Comparison of ENCODE assay signal across 13 cellular contexts in the genomic region with DNA sequence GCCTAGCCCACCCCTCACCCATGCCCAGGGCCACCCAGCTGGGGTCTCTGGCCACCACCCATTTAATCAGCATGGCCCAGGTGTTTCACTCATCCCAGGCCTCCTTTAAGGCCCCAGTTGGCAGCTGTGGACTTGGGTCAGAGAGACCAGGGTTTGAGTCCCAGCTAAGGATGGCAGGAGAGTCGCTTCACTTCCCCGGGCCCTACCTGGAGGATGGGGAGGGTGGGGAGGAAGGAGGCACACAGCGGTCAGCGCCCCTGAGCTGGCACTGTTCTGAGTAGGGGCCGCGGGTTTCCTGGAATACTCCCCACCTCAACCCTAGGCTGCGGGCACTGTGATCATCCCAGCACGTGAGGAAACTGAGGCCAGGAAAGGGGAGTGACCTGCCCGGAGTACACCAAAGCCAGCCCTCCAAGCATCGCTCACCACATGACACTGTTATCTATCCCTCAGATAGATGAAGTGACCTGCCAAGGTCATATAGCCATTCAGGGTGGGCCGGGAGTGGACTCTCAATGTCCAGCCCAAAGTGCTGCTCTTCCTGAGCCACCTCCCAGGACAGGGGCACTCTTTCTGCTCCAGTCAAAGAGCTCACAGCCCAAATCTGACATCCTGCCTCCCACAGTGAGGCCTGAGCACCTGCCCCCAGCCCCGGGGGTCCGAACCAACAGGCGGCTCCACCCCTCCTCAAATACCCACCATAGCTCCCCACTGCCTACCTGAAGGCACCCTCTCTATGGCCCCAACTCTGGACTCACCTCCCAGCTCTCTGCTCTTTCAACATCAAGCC. TPM values are rescaled to one million over a fixed set of nuclear protein-coding genes. Genes with fewer than 3 reads are reported as not detected.
DNase-seq lines count a peak whose midpoint lies in the region; ATAC-seq, FAIRE-seq and TF ChIP-seq lines count a peak whose summit lies in the region.
"Had no signal": no experiment of that assay in that cellular context is flagged by ENCODE, and none has a peak within 500 bp of the region (broad histone marks: within the 10 kb centered on the region; RNA-seq: fewer than 3 reads in every experiment).

No MANE protein-coding gene starts in this region.

- H3K4me3 Mint-ChIP-seq in MCF 10A (ENCODE audit: unreplicated experiment) (no peak overlapping the region), nephron progenitor cell (no peak overlapping the region)
- H3K4me3 Mint-ChIP-seq: activated CD8-positive, alpha-beta T cell treated with anti-CD3 and anti-CD28 coated beads for 36 hours had no signal

- no peak overlapping the region for H3K4me2 ChIP-seq in mammary epithelial cell (ENCODE audit: insufficient read depth, low read depth, low read length)
- H3K4me2 ChIP-seq: A549 had no signal

- H3K36me3 ChIP-seq in mammary epithelial cell (ENCODE audit: insufficient read depth, low read length) (no peaks in the 10 kb centered on the region), transverse colon (no peaks in the 10 kb centered on the region)

- H3K4me1 ChIP-seq in mammary epithelial cell (ENCODE audit: insufficient read depth, low read length) = peaks cover 38% of the 10 kb centered on the region
- peaks cover 53 to 71% (median 66%) of the 10 kb centered on the region in 4 donors for H3K4me1 ChIP-seq in transverse colon

- TF ChIP-seq EP300 in transverse colon (IDR thresholded peaks at IDR 0.05; ENCODE audit: low read depth) = no peak

- H3K9me3 ChIP-seq in mammary epithelial cell (replicated peaks; ENCODE audit: insufficient read depth, low read length) (no peaks in the 10 kb centered on the region), transverse colon (no peaks in the 10 kb centered on the region)
- H3K9me3 ChIP-seq: A549 had no signal

- H3K36me3 Mint-ChIP-seq in MCF 10A (ENCODE audit: insufficient read depth, unreplicated experiment) (peaks cover 6% of the 10 kb centered on the region), nephron progenitor cell (ENCODE audit: low read depth) (peaks cover 11% of the 10 kb centered on the region)

- FAIRE-seq in HTR-8/SVneo (lab: Jason Lieb, UNC) = no peak
- FAIRE-seq: A549 had no signal

- dilution Hi-C loops in mammary epithelial cell (cut with HindIII; ENCODE audit: low sequenced_read_pairs) = no loop called here

- no peak for ATAC-seq in GM21619 (IDR thresholded peaks at IDR 0.05; ENCODE audit: unreplicated experiment)
- ATAC-seq: A549; activated CD8-positive, alpha-beta T cell treated with anti-CD3 and anti-CD28 coated beads for 36 hours had no signal

- POLR2A ChIA-PET in MCF 10A (lab: Yijun Ruan, JAX) = interaction anchor here (0.8 kb wide), 1 partner anchor 8 kb away, joined by 8 read pairs; no protein-coding TSS in a partner anchor

- H3K27ac ChIP-seq in mammary epithelial cell (ENCODE audit: insufficient read depth, low read depth, low read length) (no peak overlapping the region), dorsolateral prefrontal cortex (peak overlapping the region in 54 of 59 donors; percentile 16 to 97 (median 79)), transverse colon (peak overlapping the region; percentile 90 to 98 (median 95))
- H3K27ac ChIP-seq: A549 had no signal

- CTCF ChIA-PET in MCF 10A (lab: Yijun Ruan, JAX) (interaction anchor here (0.5 to 0.9 kb wide), 5 partner anchors 9 to 178 kb away, joined by 3 to 4 read pairs (median 3); no protein-coding TSS in a partner anchor), mammary epithelial cell (lab: Charles Lee; ENCODE audit: low non-redundant PET) (no interaction called here)

- TF ChIP-seq POLR2A in transverse colon (IDR thresholded peaks at IDR 0.05) = no peak

- no peaks in the 10 kb centered on the region for H3K27me3 Mint-ChIP-seq in MCF 10A (ENCODE audit: insufficient read depth, unreplicated experiment)
- H3K27me3 Mint-ChIP-seq in nephron progenitor cell (ENCODE audit: low read depth, poor library complexity) = no peaks in the 10 kb centered on the region
- H3K27me3 Mint-ChIP-seq: activated CD8-positive, alpha-beta T cell treated with anti-CD3 and anti-CD28 coated beads for 36 hours had no signal

- DNase-seq in MCF 10A (ENCODE audit: unreplicated experiment) (no peak), mammary epithelial cell (no peak), dorsolateral prefrontal cortex (no peak), nephron progenitor cell (no peak), transverse colon (no peak), SHP77 treated with DMSO at 0.1 percent for 48 hours (lab: John Stamatoyannopoulos, UW) (no peak), HTR-8/SVneo (ENCODE audit: insufficient read length, low spot score) (no peak)
- DNase-seq: activated CD8-positive, alpha-beta T cell treated with anti-CD3 and anti-CD28 coated beads for 36 hours; DMS79 treated with DMSO at 0.1 percent for 48 hours; stimulated activated CD4-positive, alpha-beta T cell treated with anti-CD3 and anti-CD28 coated beads, Interleukin-12 subunit alpha, Interleukin-12 subunit beta, amount 100 ng/mL, for 4 hours; SW 1271 had no signal

- H2AFZ ChIP-seq in mammary epithelial cell (ENCODE audit: low read depth, low read length) = no peak overlapping the region

- H3K27ac Mint-ChIP-seq in MCF 10A (ENCODE audit: low read depth, unreplicated experiment) (peak overlapping the region; percentile 64), nephron progenitor cell (peak overlapping the region; percentile 55)
- H3K27ac Mint-ChIP-seq: activated CD8-positive, alpha-beta T cell treated with anti-CD3 and anti-CD28 coated beads for 36 hours had no signal

- BruUV-seq in MCF 10A (replicated peaks; lab: Mats Ljungman, UMichigan) (no TSS peak), mammary epithelial cell (replicated peaks; lab: Mats Ljungman, UMichigan) (no TSS peak)

- H3K79me2 ChIP-seq in mammary epithelial cell (ENCODE audit: insufficient read depth, low read length) = peaks cover 94% of the 10 kb centered on the region

- no peak overlapping the region for H3K9ac ChIP-seq in mammary epithelial cell (ENCODE audit: insufficient read depth, low read length)

- in situ Hi-C loops in mammary epithelial cell (cut with MboI; ENCODE audit: low sequenced_read_pairs in 2 of 2) (no loop called here), transverse colon (cut with MboI; ENCODE audit: low pct_ligation_motif_present in 1 of 4, low pct_unique_long_range_greater_than_20kb in 1 of 4, low sequenced_read_pairs in 3 of 4) (no loop called here)

- H3K4me3 ChIP-seq in mammary epithelial cell (replicated peaks in 1 of 3; ENCODE audit: insufficient read depth in 1 of 3, low read depth in 2 of 3, low read length in 3 of 3) (no peak overlapping the region), dorsolateral prefrontal cortex (peak overlapping the region in 6 of 59 donors; percentile 2 to 90 (median 44)), transverse colon (no peak overlapping the region)
- H3K4me3 ChIP-seq: A549 had no signal

- TF ChIP-seq CTCF in MCF 10A (IDR thresholded peaks at IDR 0.05; ENCODE audit: unreplicated experiment) (no peak), mammary epithelial cell (conservative IDR thresholded peaks at IDR 0.05 in 1 of 2, IDR thresholded peaks at IDR 0.05 in 1 of 2; ENCODE audit: extremely low read depth in 1 of 2, insufficient read depth in 1 of 2, low read depth in 1 of 2, low read length in 2 of 2) (no peak), dorsolateral prefrontal cortex (IDR thresholded peaks at IDR 0.05 in 54 of 56, conservative IDR thresholded peaks at IDR 0.05 in 2 of 56; ENCODE audit: low read depth in 1 of 56, partially characterized antibody in 56 of 56) (no peak), nephron progenitor cell (IDR thresholded peaks at IDR 0.05) (no peak), transverse colon (IDR thresholded peaks at IDR 0.05) (no peak)

- WGBS in mammary epithelial cell (ENCODE audit: low coverage, missing lambda C conversion rate) = 97% methylated on average over 13 of the region's 14 CpGs
- WGBS in transverse colon (ENCODE audit: low coverage in 1 of 2), 2 donors = 86% methylated on average over 10 of the region's 14 CpGs; no CpG with 5 or more reads in 1 of the 2 donors

- peaks cover 28% of the 10 kb centered on the region for H3K4me1 Mint-ChIP-seq in MCF 10A (ENCODE audit: insufficient read depth, unreplicated experiment)
- H3K4me1 Mint-ChIP-seq in nephron progenitor cell = peaks cover 57% of the 10 kb centered on the region

- H3K27me3 ChIP-seq in mammary epithelial cell (ENCODE audit: insufficient read depth, low read length) (no peaks in the 10 kb centered on the region), dorsolateral prefrontal cortex (no peaks in the 10 kb centered on the region), transverse colon (no peaks in the 10 kb centered on the region)

- no peaks in the 10 kb centered on the region for H4K20me1 ChIP-seq in mammary epithelial cell (ENCODE audit: insufficient read depth, low read length)

- H3K9me3 Mint-ChIP-seq in MCF 10A (ENCODE audit: unreplicated experiment) (no peaks in the 10 kb centered on the region), nephron progenitor cell (no peaks in the 10 kb centered on the region)
- H3K9me3 Mint-ChIP-seq: activated CD8-positive, alpha-beta T cell treated with anti-CD3 and anti-CD28 coated beads for 36 hours had no signal

- intact Hi-C loops in MCF 10A (cut with micrococcal nuclease) = no loop called here
- intact Hi-C loops in mammary epithelial cell (cut with micrococcal nuclease) = no loop called here
- intact Hi-C loops in dorsolateral prefrontal cortex (cut with DNase I) = no loop called here
- intact Hi-C loops in transverse colon (cut with DNase I; ENCODE audit: low total_unique reads) = no loop called here

RNA-seq across cellular contexts. Expression of gene ATP5MGL, which starts 3.4 kb away (rescaled TPM):
- 0.83 and 1.1 TPM in 2 replicates for total RNA-seq in MCF 10A (2022)
- total RNA-seq in mammary epithelial cell = 1 to 10 TPM in 1 of 2 donors, not detected in 1; 1.2 TPM
- not detected for polyA plus RNA-seq in mammary epithelial cell
- not detected for polyA minus RNA-seq in mammary epithelial cell
- total RNA-seq in dorsolateral prefrontal cortex = 1 to 10 TPM in 62 of 120 experiments, under 1 TPM in 31, not detected in 27; 0.65 to 6.3 (median 1.3) TPM
- total RNA-seq in transverse colon = under 1 TPM in 1 of 4 donors, not detected in 3; 0.55 TPM
- polyA plus RNA-seq: A549 had no signal

RNA-seq across cellular contexts. Expression of gene CYB5R3, which starts 5.4 kb away (rescaled TPM):
- total RNA-seq in MCF 10A (2022) (104 and 114 TPM in 2 replicates), mammary epithelial cell (100 to 1,000 TPM in 1 of 2 donors, 10 to 100 TPM in 1; 80.4 to 181 TPM), dorsolateral prefrontal cortex (100 to 1,000 TPM in 119 of 120 experiments, 10 to 100 TPM in 1; 85.4 to 229 (median 131) TPM), transverse colon (100 to 1,000 TPM; 138 to 294 (median 167) TPM)
- 125 TPM for polyA plus RNA-seq in mammary epithelial cell
- polyA minus RNA-seq in mammary epithelial cell = 196 TPM

RNA-seq across cellular contexts. Expression of gene POLDIP3, which starts 29.1 kb away (rescaled TPM):
- 49.7 and 51.3 TPM in 2 replicates for total RNA-seq in MCF 10A (2022)
- 10 to 100 TPM; 21.5 to 53.6 TPM for total RNA-seq in mammary epithelial cell
- polyA plus RNA-seq in mammary epithelial cell = 33.1 TPM
- polyA minus RNA-seq in mammary epithelial cell = 50.5 TPM
- total RNA-seq in dorsolateral prefrontal cortex = 10 to 100 TPM; 47.0 to 95.5 (median 65.3) TPM
- total RNA-seq in transverse colon = 10 to 100 TPM; 36.5 to 69.5 (median 45.2) TPM
